ENCODE assay signal across 8 cellular contexts in the genomic region with DNA sequence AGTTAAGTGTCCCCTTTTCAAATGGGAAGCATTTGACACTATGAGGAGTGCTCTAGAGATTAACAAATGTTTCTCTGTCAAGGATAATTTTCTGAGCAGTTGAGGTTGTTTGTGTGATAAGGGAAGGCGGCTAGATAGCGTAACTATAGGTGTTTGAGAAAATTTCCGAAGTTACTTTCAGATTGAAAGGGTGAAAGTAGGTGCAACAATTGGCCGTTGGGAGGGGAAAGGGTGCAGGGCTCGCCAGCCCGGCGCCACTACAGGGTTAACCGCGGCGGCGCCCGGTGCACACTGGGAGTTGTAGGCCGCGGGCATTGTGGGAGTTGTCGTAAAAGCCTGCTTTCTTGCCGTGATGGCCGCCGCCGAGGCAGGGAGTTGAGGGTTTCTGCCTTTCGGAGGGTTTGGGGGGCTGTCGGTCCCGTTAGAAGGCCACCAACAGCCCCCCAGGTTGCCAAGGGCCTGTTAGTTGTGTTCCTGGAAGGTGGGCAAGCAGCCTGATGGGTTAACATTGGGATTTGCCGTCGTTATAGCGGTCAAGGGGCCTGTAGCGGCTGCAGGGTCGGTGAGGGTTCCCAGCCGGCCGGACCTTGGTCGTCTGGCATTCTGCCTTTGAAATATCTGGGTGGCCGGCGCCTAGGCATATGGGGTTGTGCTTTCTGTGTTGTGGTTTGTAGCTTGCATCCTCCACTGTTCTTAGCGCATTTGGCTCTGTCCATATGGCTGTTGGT. TPM values are rescaled to one million over a fixed set of nuclear protein-coding genes. Genes with fewer than 3 reads are reported as not detected.
DNase-seq lines count a peak whose midpoint lies in the region; ATAC-seq and TF ChIP-seq lines count a peak whose summit lies in the region.

No MANE protein-coding gene starts in this region.

- H4K20me1 ChIP-seq in OCI-LY1 (ENCODE audit: insufficient read depth, low read length): no peaks in the 10 kb centered on the region

- H3K36me3 ChIP-seq in HUES6 (ENCODE audit: control insufficient read depth, insufficient read depth, low read length) (no peaks in the 10 kb centered on the region), OCI-LY1 (ENCODE audit: insufficient read depth, low read length) (no peaks in the 10 kb centered on the region)

- H3K9me3 ChIP-seq in HUES6 (ENCODE audit: control insufficient read depth, insufficient read depth, low read depth, low read length) (no peaks in the 10 kb centered on the region), OCI-LY1 (ENCODE audit: low read length) (no peaks in the 10 kb centered on the region), mononuclear cell (ENCODE audit: low read depth, low read length) (no peaks in the 10 kb centered on the region)

- TF ChIP-seq CTCF in OCI-LY1 (IDR thresholded peaks at IDR 0.05; ENCODE audit: low read length): no peak
- no peak for TF ChIP-seq CTCF in epithelial cell of esophagus (IDR thresholded peaks at IDR 0.05; ENCODE audit: insufficient read depth, low read depth, low read length, missing control alignments)

- H3K9ac ChIP-seq in HUES6 (ENCODE audit: low read length): peak overlapping the region; percentile 94
- peak overlapping the region; percentile 89 for H3K9ac ChIP-seq in OCI-LY1 (ENCODE audit: low read length)

- H3K79me2 ChIP-seq in OCI-LY1 (ENCODE audit: insufficient read depth, low read length): peaks cover 16% of the 10 kb centered on the region

- H3K27me3 ChIP-seq in HUES6 (ENCODE audit: control insufficient read depth, insufficient read depth, low read length): peaks cover 9% of the 10 kb centered on the region
- H3K27me3 ChIP-seq in OCI-LY1 (ENCODE audit: insufficient read depth, low read length): no peaks in the 10 kb centered on the region
- H3K27me3 ChIP-seq in mononuclear cell (ENCODE audit: insufficient read depth, low read length): peaks cover 24% of the 10 kb centered on the region

- H3K27ac ChIP-seq in HUES6 (ENCODE audit: low read depth, low read length) (peak overlapping the region; percentile 74), OCI-LY1 (ENCODE audit: low read depth, low read length, poor library complexity, severe bottlenecking) (no peak overlapping the region)

- ATAC-seq in GM21447 (IDR thresholded peaks at IDR 0.05; ENCODE audit: unreplicated experiment): peak; percentile 98

- H3K9me2 ChIP-seq in OCI-LY1 (ENCODE audit: low read depth, low read length): no peaks in the 10 kb centered on the region

- H3K4me2 ChIP-seq in OCI-LY1 (ENCODE audit: low read length): peak overlapping the region; percentile 83

- H3K4me3 ChIP-seq in HUES6 (ENCODE audit: low read depth, low read length) (peak overlapping the region; percentile 95), OCI-LY1 (ENCODE audit: low read depth, low read length, poor library complexity, severe bottlenecking) (peak overlapping the region; percentile 92), epithelial cell of esophagus (ENCODE audit: low read length) (peak overlapping the region; percentile 70), mononuclear cell (ENCODE audit: low read length) (peak overlapping the region; percentile 89)

- 0 out of 2 replicates have a peak, but pooled peaks cover 4% of the 10 kb centered on the region for H3K4me1 ChIP-seq in HUES6 (ENCODE audit: control insufficient read depth, insufficient read depth, low read length)
- peaks cover 17% of the 10 kb centered on the region for H3K4me1 ChIP-seq in OCI-LY1 (ENCODE audit: insufficient read depth, low read length, severe bottlenecking)
- H3K4me1 ChIP-seq in mononuclear cell (ENCODE audit: insufficient read depth, low read length): peaks cover 8% of the 10 kb centered on the region

- DNase-seq in DMS 273 (lab: John Stamatoyannopoulos, UW; ENCODE audit: unreplicated experiment) (peak; percentile 90), activated T-cell treated with anti-CD3 and anti-CD28 coated beads for 24 hours (ENCODE audit: low read depth) (peak; percentile 81), epithelial cell of esophagus (ENCODE audit: low read depth) (peak; percentile 84)
- DNase-seq in stimulated activated CD8-positive, alpha-beta memory T cell treated with anti-CD3 and anti-CD28 coated beads, Interleukin-2, amount 100 ng/mL, for 48 hours (ENCODE audit: low read depth in 2 of 2): peak; percentile 80 to 82

- no peaks in the 10 kb centered on the region for H3F3A ChIP-seq in OCI-LY1 (ENCODE audit: insufficient read depth, low read length)

- H2AFZ ChIP-seq in OCI-LY1 (ENCODE audit: low read length): peak overlapping the region; percentile 100

RNA-seq across cellular contexts. Expression of a gene that starts 36.5 kb away (rescaled TPM):
- total RNA-seq in mononuclear cell: 21.1 TPM
